Comparison of ENCODE assay signal across 9 cellular contexts in the genomic region with DNA sequence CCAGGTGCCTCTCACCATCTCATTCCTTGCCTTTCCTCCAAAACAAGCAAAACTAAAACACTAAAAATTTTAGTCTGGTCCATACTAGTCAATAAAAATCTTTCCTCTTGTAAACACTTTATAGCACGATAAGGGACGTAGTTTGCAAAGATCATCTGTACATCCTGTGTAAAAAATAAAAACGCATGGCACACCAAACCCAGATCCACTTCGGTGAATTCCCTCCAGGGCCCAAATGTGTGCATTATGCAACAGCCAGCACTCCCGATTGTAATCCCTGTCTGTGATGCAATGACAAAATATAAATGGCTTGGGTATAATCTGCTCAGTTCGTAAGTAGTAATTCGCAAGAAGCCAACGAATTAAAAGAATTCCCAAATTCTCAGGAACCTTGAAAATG. TPM values are rescaled to one million over a fixed set of nuclear protein-coding genes. Genes with fewer than 3 reads are reported as not detected.
DNase-seq lines count a peak whose midpoint lies in the region; ATAC-seq and TF ChIP-seq lines count a peak whose summit lies in the region.
"Had no signal": no experiment of that assay in that cellular context is flagged by ENCODE, and none has a peak within 500 bp of the region (broad histone marks: within the 10 kb centered on the region; RNA-seq: fewer than 3 reads in every experiment).

No MANE protein-coding gene starts in this region.

- H3K4me3 ChIP-seq in WERI-Rb-1 (ENCODE audit: low read depth, low read length): peak overlapping the region; percentile 94
- peak overlapping the region; percentile 78; the same call in 1 of the 2 replicates for H3K4me3 ChIP-seq in iPS DF 6.9 (ENCODE audit: low read length)

- no peaks in the 10 kb centered on the region for H3K9me3 Mint-ChIP-seq in activated CD4-positive, alpha-beta T cell treated with anti-CD3 and anti-CD28 coated beads for 36 hours (ENCODE audit: low read depth)
- H3K9me3 Mint-ChIP-seq in stimulated activated naive B cell treated with anti-CD40 and anti-IgM and Interleukin-4, amounts not matched to agents 10 μg/mL and 1 μg/mL and 100 μg/mL, for 72 hours: no peaks in the 10 kb centered on the region

- no peaks in the 10 kb centered on the region for H3K27me3 ChIP-seq in WERI-Rb-1 (ENCODE audit: insufficient read depth, low read depth, severe bottlenecking)
- H3K27me3 ChIP-seq in iPS DF 6.9 (ENCODE audit: control insufficient read depth, insufficient read depth, low read length): no peaks in the 10 kb centered on the region

- intact Hi-C loops in activated CD4-positive, alpha-beta T cell treated with anti-CD3 and anti-CD28 coated beads for 36 hours (cut with DNase I, micrococcal nuclease): loop anchor here (1.0 to 5.0 kb wide), 2 partner anchors 98 to 180 kb away; partner anchors contain the start of genes GFM2 (in 1 of the 2), HEXB (in 1 of the 2) and NSA2 (in 1 of the 2)

- H3K36me3 ChIP-seq in WERI-Rb-1: no peaks in the 10 kb centered on the region
- no peaks in the 10 kb centered on the region for H3K36me3 ChIP-seq in iPS DF 6.9 (ENCODE audit: control insufficient read depth, insufficient read depth, low read length)

- no CpG with 5 or more reads among the region's 8 CpGs for WGBS in iPS DF 6.9 (ENCODE audit: insufficient coverage, insufficient read length)

- no peak for TF ChIP-seq CTCF in WERI-Rb-1 (IDR thresholded peaks at IDR 0.05; ENCODE audit: low read depth, low read length)

- H3K27me3 Mint-ChIP-seq in activated CD4-positive, alpha-beta T cell treated with anti-CD3 and anti-CD28 coated beads for 36 hours: peaks cover 2% of the 10 kb centered on the region
- H3K27me3 Mint-ChIP-seq in stimulated activated naive B cell treated with anti-CD40 and anti-IgM and Interleukin-4, amounts not matched to agents 10 μg/mL and 1 μg/mL and 100 μg/mL, for 72 hours: peaks cover 3 to 10% of the 10 kb centered on the region in 2 donors

- POLR2A ChIA-PET in activated CD4-positive, alpha-beta T cell treated with anti-CD3 and anti-CD28 coated beads for 36 hours (lab: Charles Lee): no interaction called here

- no peak for DNase-seq in activated CD4-positive, alpha-beta T cell treated with anti-CD3 and anti-CD28 coated beads for 36 hours
- DNase-seq in activated CD4-positive, alpha-beta T cell treated with anti-CD3 and anti-CD28 coated beads for 4 hours: no peak
- DNase-seq in WERI-Rb-1 (no peak), iPS DF 6.9 (ENCODE audit: low read depth, low spot score) (no peak), epidermal melanocyte (ENCODE audit: insufficient read length, low spot score) (no peak), SKM-1 (lab: John Stamatoyannopoulos, UW; ENCODE audit: unreplicated experiment) (no peak), NCI-H2081 (lab: John Stamatoyannopoulos, UW) (no peak)
- DNase-seq in stimulated activated naive B cell treated with anti-CD40 and anti-IgM and Interleukin-4, amounts not matched to agents 10 μg/mL and 1 μg/mL and 100 μg/mL, for 72 hours: no peak
- DNase-seq: AML-193 had no signal

- H3K27ac Mint-ChIP-seq in activated CD4-positive, alpha-beta T cell treated with anti-CD3 and anti-CD28 coated beads for 36 hours: no peak overlapping the region
- H3K27ac Mint-ChIP-seq in stimulated activated naive B cell treated with anti-CD40 and anti-IgM and Interleukin-4, amounts not matched to agents 10 μg/mL and 1 μg/mL and 100 μg/mL, for 72 hours: no peak overlapping the region

- no peak for ATAC-seq in activated CD4-positive, alpha-beta T cell treated with anti-CD3 and anti-CD28 coated beads for 36 hours
- no peak for ATAC-seq in stimulated activated naive B cell treated with anti-CD40 and anti-IgM and Interleukin-4, amounts not matched to agents 10 μg/mL and 1 μg/mL and 100 μg/mL, for 72 hours (replicated peaks)

- peak overlapping the region; percentile 92 for H3K4me3 Mint-ChIP-seq in activated CD4-positive, alpha-beta T cell treated with anti-CD3 and anti-CD28 coated beads for 36 hours
- H3K4me3 Mint-ChIP-seq in stimulated activated naive B cell treated with anti-CD40 and anti-IgM and Interleukin-4, amounts not matched to agents 10 μg/mL and 1 μg/mL and 100 μg/mL, for 72 hours: peak overlapping the region; percentile 82 to 87

- H3K36me3 Mint-ChIP-seq in activated CD4-positive, alpha-beta T cell treated with anti-CD3 and anti-CD28 coated beads for 36 hours (ENCODE audit: low read depth): peaks cover 10% of the 10 kb centered on the region
- H3K36me3 Mint-ChIP-seq in stimulated activated naive B cell treated with anti-CD40 and anti-IgM and Interleukin-4, amounts not matched to agents 10 μg/mL and 1 μg/mL and 100 μg/mL, for 72 hours: peaks cover 0 to 3% of the 10 kb centered on the region in 2 donors

- peaks cover 4% of the 10 kb centered on the region; the same call in 1 of the 2 replicates for H3K4me1 ChIP-seq in iPS DF 6.9 (ENCODE audit: control insufficient read depth, insufficient read depth, low read length)

- CTCF ChIA-PET in activated CD4-positive, alpha-beta T cell treated with anti-CD3 and anti-CD28 coated beads for 36 hours (lab: Charles Lee): no interaction called here

- no peak overlapping the region for H3K27ac ChIP-seq in WERI-Rb-1
- H3K27ac ChIP-seq in iPS DF 6.9 (ENCODE audit: low read length): no peak overlapping the region

- H3K4me1 Mint-ChIP-seq in activated CD4-positive, alpha-beta T cell treated with anti-CD3 and anti-CD28 coated beads for 36 hours: peaks cover 29% of the 10 kb centered on the region
- H3K4me1 Mint-ChIP-seq in stimulated activated naive B cell treated with anti-CD40 and anti-IgM and Interleukin-4, amounts not matched to agents 10 μg/mL and 1 μg/mL and 100 μg/mL, for 72 hours: peaks cover 18 to 19% of the 10 kb centered on the region in 2 donors

- no peaks in the 10 kb centered on the region for H3K9me3 ChIP-seq in WERI-Rb-1 (ENCODE audit: severe bottlenecking)
- no peaks in the 10 kb centered on the region for H3K9me3 ChIP-seq in iPS DF 6.9 (ENCODE audit: control insufficient read depth, insufficient read depth, low read length)

RNA-seq across cellular contexts. Expression of gene FAM169A, which starts 1.4 kb away (rescaled TPM):
- total RNA-seq in activated CD4-positive, alpha-beta T cell treated with anti-CD3 and anti-CD28 coated beads for 36 hours: 1 to 10 TPM; 6.1 to 9.1 TPM
